ENCODE assay signal across 8 cellular contexts in genomic region chr6:35686873-35687557, GRCh38. TPM values are rescaled to one million over a fixed set of nuclear protein-coding genes. Genes with fewer than 3 reads are reported as not detected.
DNase-seq lines count a peak whose midpoint lies in the region; ATAC-seq, FAIRE-seq and TF ChIP-seq lines count a peak whose summit lies in the region.

No MANE protein-coding gene starts in this region.

- POLR2A ChIA-PET in A549 (lab: Yijun Ruan, JAX): interaction anchor here (0.6 kb wide), 1 partner anchor 66 kb away, joined by 9 read pairs; no protein-coding TSS in a partner anchor

- ATAC-seq in A549 (no peak), body of pancreas (no peak), omental fat pad (ENCODE audit: low FRiP score) (no peak), HG02970 (IDR thresholded peaks at IDR 0.05; ENCODE audit: low FRiP score, unreplicated experiment) (no peak), HG03108 (IDR thresholded peaks at IDR 0.05; ENCODE audit: unreplicated experiment) (no peak)

- no peak for TF ChIP-seq EP300 in A549 (IDR thresholded peaks at IDR 0.05)

- no peaks in the 10 kb centered on the region for H3K9me3 ChIP-seq in A549
- no peaks in the 10 kb centered on the region for H3K9me3 ChIP-seq in body of pancreas
- no peaks in the 10 kb centered on the region for H3K9me3 ChIP-seq in mesodermal cell (ENCODE audit: control insufficient read depth, low read length)

- TF ChIP-seq POLR2A in A549 (IDR thresholded peaks at IDR 0.05; ENCODE audit: low read length) (no peak), body of pancreas (IDR thresholded peaks at IDR 0.05) (no peak)

- H3K27ac ChIP-seq in A549 (peak overlapping the region in 1 of 2 experiments; percentile 93; a peak in 1 of 6 replicates), body of pancreas (peak overlapping the region; percentile 84 to 95 (median 94)), mesodermal cell (ENCODE audit: low read depth, low read length, severe bottlenecking) (no peak overlapping the region)

- no peak for TF ChIP-seq CTCF in A549 (IDR thresholded peaks at IDR 0.05)
- no peak for TF ChIP-seq CTCF in HFF-Myc (IDR thresholded peaks at IDR 0.05; ENCODE audit: low read depth, low read length, missing control alignments)
- no peak for TF ChIP-seq CTCF in body of pancreas (IDR thresholded peaks at IDR 0.05)
- TF ChIP-seq CTCF in omental fat pad (IDR thresholded peaks at IDR 0.05): no peak

- FAIRE-seq in A549 (lab: Jason Lieb, UNC): no peak

- H3K4me1 ChIP-seq in A549 (peaks cover 11% of the 10 kb centered on the region; the same call in 2 of the 3 replicates), body of pancreas (peaks cover 38% of the 10 kb centered on the region), mesodermal cell (ENCODE audit: control insufficient read depth, insufficient read depth, low read length, poor library complexity, severe bottlenecking) (peaks cover 4% of the 10 kb centered on the region)

- H3K27me3 ChIP-seq in body of pancreas (no peaks in the 10 kb centered on the region), H7 (ENCODE audit: control insufficient read depth, insufficient read depth, low read length) (peaks cover 6% of the 10 kb centered on the region)

- intact Hi-C loops in body of pancreas (cut with DNase I): loop anchor here (10.0 kb wide), 2 partner anchors 48 to 52 kb away; partner anchors contain the start of gene ARMC12

- DNase-seq in A549 (ENCODE audit: low read depth in 1 of 2, low spot score in 1 of 2): no peak
- DNase-seq in HFF-Myc (ENCODE audit: extremely low read depth, low read depth): no peak
- no peak for DNase-seq in body of pancreas
- DNase-seq in omental fat pad (ENCODE audit: low spot score): no peak
- DNase-seq in H7: no peak

- CTCF ChIA-PET in A549 (lab: Yijun Ruan, JAX): interaction anchor here (1.2 to 1.4 kb wide), 3 partner anchors 24 to 51 kb away, joined by 3 read pairs; no protein-coding TSS in a partner anchor

- WGBS in A549 (ENCODE audit: missing lambda C conversion rate): 52% methylated on average over 4 of the region's 4 CpGs
- WGBS in body of pancreas, 2 donors: 23 to 24% methylated on average over 4 of the region's 4 CpGs
- WGBS in mesodermal cell (ENCODE audit: insufficient coverage in 2 of 2), 2 experiments: no CpG with 5 or more reads among the region's 4 CpGs

- peak overlapping the region; percentile 61 for H3K4me2 ChIP-seq in A549

- H3K4me3 ChIP-seq in A549 (peak overlapping the region; percentile 96; the same call in 2 of the 3 replicates), HFF-Myc (replicated peaks; ENCODE audit: low read depth, low read length) (peak overlapping the region; percentile 85), body of pancreas (peak overlapping the region; percentile 56 to 85), mesodermal cell (ENCODE audit: extremely low read depth, insufficient read depth, low read length, poor library complexity, severe bottlenecking) (peak overlapping the region; percentile 68), H7 (ENCODE audit: insufficient read depth, low read depth, low read length) (no peak overlapping the region; the same call in 1 of the 2 replicates)

- no peak for TF ChIP-seq RAD21 in A549 (conservative IDR thresholded peaks at IDR 0.05 in 1 of 2, IDR thresholded peaks at IDR 0.05 in 1 of 2)

- H3K36me3 ChIP-seq in body of pancreas (replicated peaks in 1 of 2; ENCODE audit: insufficient read depth in 1 of 2, low read depth in 2 of 2) (no peaks in the 10 kb centered on the region), mesodermal cell (ENCODE audit: control insufficient read depth, insufficient read depth, low read length) (peaks cover 3% of the 10 kb centered on the region), H7 (replicated peaks; ENCODE audit: control insufficient read depth, insufficient read depth, low read length) (no peaks in the 10 kb centered on the region)

TF ChIP-seq in A549, 52 proteins besides CTCF, POLR2A, EP300 and RAD21:
- TF ChIP-seq ESRRA (IDR thresholded peaks at IDR 0.05; ENCODE audit: borderline replicate concordance, low read length) (no peak), CBX8 (IDR thresholded peaks at IDR 0.05) (no peak), RARB (CRISPR knock-in tag; IDR thresholded peaks at IDR 0.05) (no peak), HOXB13 (CRISPR knock-in tag; IDR thresholded peaks at IDR 0.05; ENCODE audit: low read depth) (no peak), HES2 (IDR thresholded peaks at IDR 0.05) (no peak), MAX (IDR thresholded peaks at IDR 0.05) (no peak), NFE2L2 (conservative IDR thresholded peaks at IDR 0.05; ENCODE audit: low read length) (no peak), JUN (IDR thresholded peaks at IDR 0.05) (no peak), PBX3 (IDR thresholded peaks at IDR 0.05) (no peak), HMGXB4 (CRISPR knock-in tag; IDR thresholded peaks at IDR 0.05; ENCODE audit: borderline replicate concordance) (no peak), MAFK (IDR thresholded peaks at IDR 0.05; ENCODE audit: partially characterized antibody) (no peak), PHF8 (IDR thresholded peaks at IDR 0.05; ENCODE audit: borderline replicate concordance, low read depth) (no peak)

RNA-seq across cellular contexts. Expression of gene FKBP5, which starts 1.7 kb away (rescaled TPM):
- 10.9 and 11.7 TPM in 2 replicates for polyA plus RNA-seq in A549 (2011; rRNA removed)
- 3.4 and 3.9 TPM in 2 replicates for polyA plus RNA-seq in A549 (2012; cell fraction: cytosol; rRNA removed)
- polyA plus RNA-seq in A549 (2012; cell fraction: nucleus; rRNA removed): 1.5 and 2.3 TPM in 2 replicates
- polyA plus RNA-seq in A549 (2017; fragmentation: RNase III; extraction: RNeasy Plus Mini Kit Qiagen cat#74134 plus additional on column Dnase treatment): 7.7 to 9.5 TPM (median 8.4 TPM) in 3 replicates
- polyA minus RNA-seq in A549 (2011; rRNA and poly(A)+ RNA removed): 3.1 and 4.9 TPM in 2 replicates
- total RNA-seq in body of pancreas: 100 to 1,000 TPM; 133 to 138 TPM
- polyA plus RNA-seq in mesodermal cell (2013, experiment 1 of 2): 19.1 TPM
- 18.8 TPM for polyA plus RNA-seq in mesodermal cell (2013, experiment 2 of 2)
- total RNA-seq in omental fat pad: 100 to 1,000 TPM; 257 to 722 (median 366) TPM
- total RNA-seq in H7 (2014; rRNA removed; shearing (Covaris generic)): 13.2 and 15.0 TPM in 2 replicates

RNA-seq across cellular contexts. Expression of gene ARMC12, which starts 49.8 kb away (rescaled TPM):
- polyA plus RNA-seq in A549 (2011; rRNA removed) (0.88 and 0.94 TPM in 2 replicates), A549 (2017; fragmentation: RNase III; extraction: RNeasy Plus Mini Kit Qiagen cat#74134 plus additional on column Dnase treatment) (0.26 to 0.44 TPM (median 0.28 TPM) in 3 replicates)
- 0.48 and 0.50 TPM in 2 replicates for polyA plus RNA-seq in A549 (2012; cell fraction: cytosol; rRNA removed)
- 2.7 and 2.9 TPM in 2 replicates for polyA plus RNA-seq in A549 (2012; cell fraction: nucleus; rRNA removed)
- polyA minus RNA-seq in A549 (2011; rRNA and poly(A)+ RNA removed): 0.37 and 1.1 TPM in 2 replicates
- total RNA-seq in body of pancreas (under 1 TPM in 1 of 2 donors, not detected in 1; 0.26 TPM), omental fat pad (1 to 10 TPM in 2 of 4 donors, under 1 TPM in 1, not detected in 1; 0.69 to 3.2 (median 1.2) TPM)
- polyA plus RNA-seq in mesodermal cell (2013, experiment 1 of 2): 1.2 TPM
- polyA plus RNA-seq in mesodermal cell (2013, experiment 2 of 2): 1.3 TPM
- total RNA-seq in H7 (2014; rRNA removed; shearing (Covaris generic)): 0.94 and 3.0 TPM in 2 replicates
